Comparison of ENCODE assay signal across 31 cellular contexts in genomic region chr7:7962851-7963250, GRCh38. TPM values are rescaled to one million over a fixed set of nuclear protein-coding genes. Genes with fewer than 3 reads are reported as not detected.
DNase-seq lines count a peak whose midpoint lies in the region; ATAC-seq and TF ChIP-seq lines count a peak whose summit lies in the region.
"Had no signal": no experiment of that assay in that cellular context is flagged by ENCODE, and none has a peak within 500 bp of the region (broad histone marks: within the 10 kb centered on the region; RNA-seq: fewer than 3 reads in every experiment).

No MANE protein-coding gene starts in this region.

- no peaks in the 10 kb centered on the region for H3K36me3 Mint-ChIP-seq in activated naive CD4-positive, alpha-beta T cell treated with anti-CD3 and anti-CD28 coated beads for 36 hours (ENCODE audit: low read depth)
- no peaks in the 10 kb centered on the region for H3K36me3 Mint-ChIP-seq in activated T-cell treated with anti-CD3 and anti-CD28 coated beads, Interleukin-2, amount 50 U/mL, for 24 hours (ENCODE audit: low read depth)
- H3K36me3 Mint-ChIP-seq: immature natural killer cell had no signal

- peaks cover 21% of the 10 kb centered on the region for H3K4me1 Mint-ChIP-seq in activated naive CD4-positive, alpha-beta T cell treated with anti-CD3 and anti-CD28 coated beads for 36 hours (ENCODE audit: low read depth)
- peaks cover 18% of the 10 kb centered on the region for H3K4me1 Mint-ChIP-seq in activated T-cell treated with anti-CD3 and anti-CD28 coated beads, Interleukin-2, amount 50 U/mL, for 24 hours (ENCODE audit: low read depth)

- no peak overlapping the region for H3K9ac ChIP-seq in skeletal muscle satellite cell (ENCODE audit: low read depth, low read length)

- H3K4me3 ChIP-seq in fibroblast of mammary gland (ENCODE audit: control insufficient read depth, low read depth, low read length) = no peak overlapping the region
- no peak overlapping the region for H3K4me3 ChIP-seq in skeletal muscle satellite cell (ENCODE audit: low read length)
- H3K4me3 ChIP-seq: adrenal gland, breast epithelium, gastrocnemius medialis, left ventricle myocardium inferior, vagina had no signal

- CTCF ChIA-PET in activated naive CD4-positive, alpha-beta T cell treated with anti-CD3 and anti-CD28 coated beads for 36 hours (lab: Charles Lee) = interaction anchor here (0.7 to 1.1 kb wide), 4 partner anchors 10 to 282 kb away, joined by 3 to 4 read pairs (median 3); no protein-coding TSS in a partner anchor

- no peaks in the 10 kb centered on the region for H3K36me3 ChIP-seq in skeletal muscle satellite cell (ENCODE audit: insufficient read depth, low read length)
- H3K36me3 ChIP-seq: adrenal gland, breast epithelium, gastrocnemius medialis, left ventricle myocardium inferior, vagina had no signal

- no peaks in the 10 kb centered on the region for H3K9me3 ChIP-seq in skeletal muscle satellite cell (replicated peaks; ENCODE audit: low read length)
- H3K9me3 ChIP-seq: adrenal gland, breast epithelium, gastrocnemius medialis, left ventricle myocardium inferior, vagina had no signal

- peak; percentile 70 for DNase-seq in ELR (ENCODE audit: low read depth)
- peak; percentile 36 for DNase-seq in LHCN-M2 (ENCODE audit: low read depth)
- DNase-seq in fibroblast of mammary gland (ENCODE audit: low read depth) = peak; percentile 47
- no peak for DNase-seq in Ammon's horn (ENCODE audit: low spot score)
- no peak for DNase-seq in activated naive CD4-positive, alpha-beta T cell treated with anti-CD3 and anti-CD28 coated beads for 36 hours
- DNase-seq in activated T-cell treated with anti-CD3 and anti-CD28 coated beads, Interleukin-2, amount 50 U/mL, for 24 hours = no peak
- DNase-seq: activated CD4-positive, alpha-beta T cell treated with anti-CD3 and anti-CD28 coated beads for 36 hours; activated CD8-positive, alpha-beta T cell treated with anti-CD3 and anti-CD28 coated beads, Interleukin-2, amount 10 ng/mL, durations not matched to agents 7 days and 5 days; activated gamma-delta T cell; adrenal gland; DMS79; effector memory CD4-positive, alpha-beta T cell; gastrocnemius medialis; hypothalamus; immature natural killer cell; KBM-7; left ventricle myocardium inferior; NCI-H1436; NCI-H2081 treated with DMSO at 0.1 percent for 48 hours; NCI-H226; SHP77; stimulated activated CD8-positive, alpha-beta memory T cell treated with anti-CD3 and anti-CD28 coated beads, Interleukin-4, amount 100 ng/mL, for 48 hours; stimulated activated naive CD8-positive, alpha-beta T cell treated with anti-CD3 and anti-CD28 coated beads, Interleukin-15, amount 100 ng/mL, for 72 hours had no signal

- no peak for TF ChIP-seq CTCF in fibroblast of mammary gland (conservative IDR thresholded peaks at IDR 0.05; ENCODE audit: control insufficient read depth, insufficient read depth, low read depth, low read length)

- no peaks in the 10 kb centered on the region for H3K9me3 Mint-ChIP-seq in activated naive CD4-positive, alpha-beta T cell treated with anti-CD3 and anti-CD28 coated beads for 36 hours
- no peaks in the 10 kb centered on the region for H3K9me3 Mint-ChIP-seq in activated T-cell treated with anti-CD3 and anti-CD28 coated beads, Interleukin-2, amount 50 U/mL, for 24 hours
- H3K9me3 Mint-ChIP-seq: immature natural killer cell; stimulated activated naive CD8-positive, alpha-beta T cell treated with anti-CD3 and anti-CD28 coated beads, Interleukin-15, amount 100 ng/mL, for 72 hours; T-helper 2 cell treated with Interferon-gamma antibody and Interleukin-4, amounts not matched to agents 5 μg/mL and 100 μg/mL, for 36 hours had no signal

- H3K27me3 ChIP-seq in skeletal muscle satellite cell (ENCODE audit: control insufficient read depth, insufficient read depth, low read length) = no peaks in the 10 kb centered on the region
- H3K27me3 ChIP-seq: adrenal gland, breast epithelium, gastrocnemius medialis, vagina had no signal

- peaks cover 12% of the 10 kb centered on the region for H3K4me1 ChIP-seq in skeletal muscle satellite cell (ENCODE audit: control insufficient read depth, insufficient read depth, low read length)
- H3K4me1 ChIP-seq: breast epithelium, vagina had no signal

- peak overlapping the region; percentile 21 for H3K4me2 ChIP-seq in skeletal muscle satellite cell (ENCODE audit: low read length)

- ATAC-seq in GM21723 (IDR thresholded peaks at IDR 0.05; ENCODE audit: unreplicated experiment) = no peak
- ATAC-seq: activated CD4-positive, alpha-beta T cell treated with anti-CD3 and anti-CD28 coated beads for 36 hours; activated CD8-positive, alpha-beta T cell treated with anti-CD3 and anti-CD28 coated beads, Interleukin-2, amount 10 ng/mL, durations not matched to agents 7 days and 5 days; gastrocnemius medialis; HCT116; Panc1; stimulated activated naive CD8-positive, alpha-beta T cell treated with anti-CD3 and anti-CD28 coated beads, Interleukin-15, amount 100 ng/mL, for 72 hours had no signal

- H3K27me3 Mint-ChIP-seq in activated naive CD4-positive, alpha-beta T cell treated with anti-CD3 and anti-CD28 coated beads for 36 hours (ENCODE audit: low read depth) = no peaks in the 10 kb centered on the region
- H3K27me3 Mint-ChIP-seq in activated T-cell treated with anti-CD3 and anti-CD28 coated beads, Interleukin-2, amount 50 U/mL, for 24 hours = no peaks in the 10 kb centered on the region
- H3K27me3 Mint-ChIP-seq: activated CD4-positive, alpha-beta T cell treated with anti-CD3 and anti-CD28 coated beads for 36 hours; B cell; stimulated activated naive CD8-positive, alpha-beta T cell treated with anti-CD3 and anti-CD28 coated beads, Interleukin-15, amount 100 ng/mL, for 72 hours had no signal

- no peak overlapping the region for H3K4me3 Mint-ChIP-seq in activated naive CD4-positive, alpha-beta T cell treated with anti-CD3 and anti-CD28 coated beads for 36 hours
- H3K4me3 Mint-ChIP-seq in activated T-cell treated with anti-CD3 and anti-CD28 coated beads, Interleukin-2, amount 50 U/mL, for 24 hours = no peak overlapping the region
- H3K4me3 Mint-ChIP-seq: activated CD4-positive, alpha-beta T cell treated with anti-CD3 and anti-CD28 coated beads for 36 hours; activated CD8-positive, alpha-beta T cell treated with anti-CD3 and anti-CD28 coated beads, Interleukin-2, amount 10 ng/mL, durations not matched to agents 7 days and 5 days; B cell; immature natural killer cell; stimulated activated naive CD8-positive, alpha-beta T cell treated with anti-CD3 and anti-CD28 coated beads, Interleukin-15, amount 100 ng/mL, for 72 hours; T-helper 2 cell treated with Interferon-gamma antibody and Interleukin-4, amounts not matched to agents 5 μg/mL and 100 μg/mL, for 36 hours had no signal

- intact Hi-C loops in activated naive CD4-positive, alpha-beta T cell treated with anti-CD3 and anti-CD28 coated beads for 36 hours (cut with micrococcal nuclease) = no loop called here

- H3K27ac Mint-ChIP-seq in activated naive CD4-positive, alpha-beta T cell treated with anti-CD3 and anti-CD28 coated beads for 36 hours = no peak overlapping the region
- H3K27ac Mint-ChIP-seq in activated T-cell treated with anti-CD3 and anti-CD28 coated beads, Interleukin-2, amount 50 U/mL, for 24 hours = no peak overlapping the region
- H3K27ac Mint-ChIP-seq: activated CD4-positive, alpha-beta T cell treated with anti-CD3 and anti-CD28 coated beads for 36 hours; activated CD8-positive, alpha-beta T cell treated with anti-CD3 and anti-CD28 coated beads, Interleukin-2, amount 10 ng/mL, durations not matched to agents 7 days and 5 days; B cell; immature natural killer cell; stimulated activated naive CD8-positive, alpha-beta T cell treated with anti-CD3 and anti-CD28 coated beads, Interleukin-15, amount 100 ng/mL, for 72 hours; T-helper 2 cell treated with Interferon-gamma antibody and Interleukin-4, amounts not matched to agents 5 μg/mL and 100 μg/mL, for 36 hours had no signal

RNA-seq across cellular contexts. Expression of gene GLCCI1, which starts 5.7 kb away (rescaled TPM):
- total RNA-seq in LHCN-M2 (2014; rRNA removed) = 4.2 and 4.9 TPM in 2 replicates
- 2.1 TPM for polyA plus RNA-seq in LHCN-M2 (2012)
- 1.7 and 4.8 TPM in 2 replicates for total RNA-seq in skeletal muscle satellite cell (2012; rRNA removed)
- total RNA-seq in activated naive CD4-positive, alpha-beta T cell treated with anti-CD3 and anti-CD28 coated beads for 36 hours = 10 to 100 TPM; 12.9 to 13.3 TPM

Comparison
In these comparisons a context has a peak if more than half of its experiments do, and no peak if none do; other contexts are left out.
1. DNase-seq: peak in ELR (single experiment), LHCN-M2 (single experiment) and fibroblast of mammary gland (single experiment); none in Ammon's horn (single experiment), activated naive CD4-positive, alpha-beta T cell treated with anti-CD3 and anti-CD28 coated beads for 36 hours (single experiment) and activated T-cell treated with anti-CD3 and anti-CD28 coated beads, Interleukin-2, amount 50 U/mL, for 24 hours (single experiment).